ENCODE assay signal across 9 cellular contexts in the genomic region with DNA sequence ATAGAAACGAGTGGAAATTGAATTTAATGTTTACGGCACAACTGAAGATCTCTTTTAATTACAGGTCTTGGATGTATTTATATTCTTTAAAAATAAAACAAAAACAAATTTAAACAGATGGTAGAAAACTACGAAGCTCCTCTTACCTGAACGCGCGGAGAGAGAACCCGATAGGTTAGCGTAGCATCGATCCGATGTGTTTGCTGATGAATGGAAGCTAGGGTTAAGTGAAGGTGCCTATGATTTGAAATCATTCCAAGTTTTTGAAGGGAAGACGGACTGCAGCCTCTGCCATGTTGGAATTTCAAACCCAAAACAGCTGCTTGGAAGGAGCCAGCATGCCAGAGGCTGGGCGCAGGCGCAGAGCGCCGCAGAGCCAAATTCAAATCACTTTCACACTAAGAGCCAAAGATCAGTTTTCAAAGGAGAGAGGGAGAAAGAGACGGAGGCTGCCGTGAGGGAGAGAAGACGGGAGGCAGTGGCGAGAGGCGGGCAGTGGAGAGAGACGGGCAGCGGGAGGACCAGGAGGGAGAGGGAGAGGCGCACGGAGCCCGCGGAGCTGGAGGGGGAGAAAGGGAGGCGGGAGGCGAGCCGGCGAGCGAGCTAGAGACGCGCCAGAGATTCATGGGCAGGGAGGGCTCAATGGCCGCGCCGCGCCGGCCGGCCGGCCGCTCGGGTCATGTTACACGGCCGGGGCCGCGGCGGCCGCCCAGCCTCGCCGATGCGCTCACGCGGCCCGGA. TPM values are rescaled to one million over a fixed set of nuclear protein-coding genes. Genes with fewer than 3 reads are reported as not detected.
A peak's percentile ranks its signal among the peaks of the same experiment; 100 is the strongest.
DNase-seq lines count a peak whose midpoint lies in the region; ATAC-seq, FAIRE-seq and TF ChIP-seq lines count a peak whose summit lies in the region.
"Had no signal": no experiment of that assay in that cellular context is flagged by ENCODE, and none has a peak within 500 bp of the region (broad histone marks: within the 10 kb centered on the region; RNA-seq: fewer than 3 reads in every experiment).

A gene with protein sequence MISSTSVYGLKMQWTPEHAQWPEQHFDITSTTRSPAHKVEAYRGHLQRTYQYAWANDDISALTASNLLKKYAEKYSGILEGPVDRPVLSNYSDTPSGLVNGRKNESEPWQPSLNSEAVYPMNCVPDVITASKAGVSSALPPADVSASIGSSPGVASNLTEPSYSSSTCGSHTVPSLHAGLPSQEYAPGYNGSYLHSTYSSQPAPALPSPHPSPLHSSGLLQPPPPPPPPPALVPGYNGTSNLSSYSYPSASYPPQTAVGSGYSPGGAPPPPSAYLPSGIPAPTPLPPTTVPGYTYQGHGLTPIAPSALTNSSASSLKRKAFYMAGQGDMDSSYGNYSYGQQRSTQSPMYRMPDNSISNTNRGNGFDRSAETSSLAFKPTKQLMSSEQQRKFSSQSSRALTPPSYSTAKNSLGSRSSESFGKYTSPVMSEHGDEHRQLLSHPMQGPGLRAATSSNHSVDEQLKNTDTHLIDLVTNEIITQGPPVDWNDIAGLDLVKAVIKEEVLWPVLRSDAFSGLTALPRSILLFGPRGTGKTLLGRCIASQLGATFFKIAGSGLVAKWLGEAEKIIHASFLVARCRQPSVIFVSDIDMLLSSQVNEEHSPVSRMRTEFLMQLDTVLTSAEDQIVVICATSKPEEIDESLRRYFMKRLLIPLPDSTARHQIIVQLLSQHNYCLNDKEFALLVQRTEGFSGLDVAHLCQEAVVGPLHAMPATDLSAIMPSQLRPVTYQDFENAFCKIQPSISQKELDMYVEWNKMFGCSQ (minus strand): TSS at position 317 of the 741 bp plus-strand sequence. CDS start 1,081 bp downstream, outside the sequence.

- H3K27me3 ChIP-seq in GM23248 (replicated peaks; ENCODE audit: insufficient read depth) (no peaks in the 10 kb centered on the region), bronchial epithelial cell (ENCODE audit: control insufficient read depth, insufficient read depth, low read length) (no peaks in the 10 kb centered on the region)

- peak within 1 kb of the TSS; percentile 93 for H2AFZ ChIP-seq in GM23248

- DNase-seq in GM23248, result peak; percentile 91
- DNase-seq in NCI-H446 treated with DMSO at 0.1 percent for 48 hours (lab: John Stamatoyannopoulos, UW), result peak; percentile 81
- DNase-seq in bronchial epithelial cell (ENCODE audit: low read depth), result peak; percentile 81
- peak; percentile 81 for DNase-seq in iPS-NIHi11 (ENCODE audit: low spot score)
- peak; percentile 54 for DNase-seq in skeletal muscle cell (ENCODE audit: low read depth)

- H3F3A ChIP-seq in GM23248 (ENCODE audit: insufficient read depth), result peaks cover 8% of the 10 kb centered on the region; the same call in 1 of the 2 replicates

- H3K9ac ChIP-seq in GM23248, result peak within 1 kb of the TSS; percentile 81

- no peak for TF ChIP-seq CTCF in bronchial epithelial cell (IDR thresholded peaks at IDR 0.05; ENCODE audit: insufficient read depth, low read length, severe bottlenecking)

- peaks cover 16% of the 10 kb centered on the region for H3K4me1 ChIP-seq in GM23248 (ENCODE audit: insufficient read depth)

- H3K4me2 ChIP-seq in GM23248 (ENCODE audit: unreplicated experiment), result peak within 1 kb of the TSS; percentile 97

- H3K27ac ChIP-seq in GM23248, result peak within 1 kb of the TSS; percentile 80

- no peaks in the 10 kb centered on the region for H3K9me2 ChIP-seq in GM23248 (ENCODE audit: insufficient read depth)

- H3K4me3 ChIP-seq in GM23248 (peak within 1 kb of the TSS; percentile 93), bronchial epithelial cell (ENCODE audit: low read depth, low read length) (peak within 1 kb of the TSS; percentile 81), skeletal muscle cell (ENCODE audit: low read depth, low read length) (peak within 1 kb of the TSS; percentile 60)

- no peak for FAIRE-seq in bronchial epithelial cell (lab: Jason Lieb, UNC)

- ATAC-seq in HG02885 (IDR thresholded peaks at IDR 0.05; ENCODE audit: poor library complexity, unreplicated experiment) (no peak), GM21737 (IDR thresholded peaks at IDR 0.05; ENCODE audit: unreplicated experiment) (no peak), GM19351 (IDR thresholded peaks at IDR 0.05; ENCODE audit: unreplicated experiment) (no peak)

- H3K36me3 ChIP-seq in GM23248 (ENCODE audit: low read depth) (no peaks in the 10 kb centered on the region), bronchial epithelial cell (ENCODE audit: control insufficient read depth, insufficient read depth, low read length) (no peaks in the 10 kb centered on the region)

- H3K79me2 ChIP-seq in GM23248 (ENCODE audit: insufficient read depth), result peaks cover 43% of the 10 kb centered on the region

- 1 to 2% methylated on average over 45 to 52 of the region's 54 CpGs for WGBS in GM23248 (ENCODE audit: low coverage in 1 of 2, low lambda C conversion rate in 2 of 2, missing lambda C conversion rate in 2 of 2), 2 experiments

- in situ Hi-C loops in GM23248 (cut with MboI), result no loop called here

- no peaks in the 10 kb centered on the region for H4K20me1 ChIP-seq in GM23248 (ENCODE audit: insufficient read depth)

- H3K9me3 ChIP-seq in GM23248 (ENCODE audit: low read depth), result no peaks in the 10 kb centered on the region

RNA-seq across cellular contexts. Expression of the gene that starts here (rescaled TPM):
- 0.51 and 0.76 TPM in 2 replicates for total RNA-seq in GM23248 (2014; rRNA removed; shearing (Covaris generic))
- polyA plus RNA-seq in GM23248 (2016; fragmentation: Nextera tagmentation; extraction: Ambion mirVana), result 1.8 and 2.6 TPM in 2 replicates
- 0.79 and 1.4 TPM in 2 replicates for total RNA-seq in bronchial epithelial cell
- total RNA-seq: activated CD8-positive, alpha-beta memory T cell treated with anti-CD3 and anti-CD28 coated beads for 36 hours had no signal
